9 cellular contexts compared by ENCODE assay signal in the genomic region with DNA sequence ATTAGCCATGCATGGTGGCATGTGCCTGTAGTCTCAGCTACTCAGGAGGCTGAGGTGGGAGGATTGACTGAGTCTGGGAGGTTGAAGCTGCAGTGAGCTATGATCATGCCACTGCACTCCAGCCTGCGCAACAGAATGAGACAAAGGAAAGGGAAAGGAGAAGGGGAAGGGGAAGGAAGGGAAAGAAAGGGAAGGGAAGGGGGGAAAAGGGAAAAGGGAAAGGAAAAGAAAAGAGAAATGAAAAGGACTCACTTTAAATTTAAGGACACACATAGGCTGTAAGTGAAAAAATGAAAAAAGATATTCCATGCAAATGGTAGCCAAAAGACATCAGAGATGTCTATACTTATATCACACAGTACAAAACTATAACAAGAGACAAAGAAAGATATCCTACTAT.
"Had no signal": no experiment of that assay in that cellular context is flagged by ENCODE, and none has a peak within 500 bp of the region (broad histone marks: within the 10 kb centered on the region; RNA-seq: fewer than 3 reads in every experiment).

No MANE protein-coding gene starts in this region.

- H3K27ac ChIP-seq: GM23248 had no signal

- ATAC-seq: GM23338, HCT116 had no signal

- H3K4me3 Mint-ChIP-seq: GM23338, H9, HFFc6 had no signal

- H3K36me3 ChIP-seq: HAP-1 had no signal

- H3K4me1 Mint-ChIP-seq: GM23338, H9 had no signal

- DNase-seq: GM23248, GOT3, H7, H9, HCEC 1CT, HFFc6 had no signal

- H3K4me1 ChIP-seq: HAP-1 had no signal

- H3K27ac Mint-ChIP-seq: GM23338, H9, HFFc6 had no signal

- H3K4me3 ChIP-seq: GM23248, GM23338, HAP-1 had no signal

- H3K9me3 ChIP-seq: HAP-1 had no signal
